8 cellular contexts compared by ENCODE assay signal in genomic region chr5:30500513-30500912, GRCh38.
"Had no signal": no experiment of that assay in that cellular context is flagged by ENCODE, and none has a peak within 500 bp of the region (broad histone marks: within the 10 kb centered on the region; RNA-seq: fewer than 3 reads in every experiment).

No MANE protein-coding gene starts in this region.

- H3K9me3 Mint-ChIP-seq: GM23338 had no signal

- ATAC-seq: GM23338 had no signal

- H3K27ac Mint-ChIP-seq: GM23338, H9 had no signal

- H2AFZ ChIP-seq: GM23338 had no signal

- H3K4me2 ChIP-seq: GM23338, KMS-11 had no signal

- H3K27me3 Mint-ChIP-seq: IgD-negative memory B cell had no signal

- H3K4me3 ChIP-seq: GM23338 had no signal

- DNase-seq: H9, HCEC 1CT, KBM-7 had no signal

- H3K36me3 Mint-ChIP-seq: IgD-negative memory B cell had no signal

- H3K9ac ChIP-seq: KMS-11 had no signal

- H3K27ac ChIP-seq: HL-60, KMS-11 had no signal

- H3K4me3 Mint-ChIP-seq: GM23338, H9, IgD-negative memory B cell had no signal

- FAIRE-seq: H1 had no signal
